In genomic region chr12:57744777-57745484, GRCh38 we compare ENCODE assay signal across 1 cellular context.
TF ChIP-seq lines count a peak whose summit lies in the region.

A gene with protein sequence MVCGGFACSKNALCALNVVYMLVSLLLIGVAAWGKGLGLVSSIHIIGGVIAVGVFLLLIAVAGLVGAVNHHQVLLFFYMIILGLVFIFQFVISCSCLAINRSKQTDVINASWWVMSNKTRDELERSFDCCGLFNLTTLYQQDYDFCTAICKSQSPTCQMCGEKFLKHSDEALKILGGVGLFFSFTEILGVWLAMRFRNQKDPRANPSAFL (plus strand): TSS chr12:57745039. CDS start chr12:57745155, 116 bp downstream.

TF ChIP-seq in HepG2, 621 proteins besides CTCF, POLR2A, EP300 and RAD21 (continued from another document and continues in another):
- TF ChIP-seq, protein P1, sequence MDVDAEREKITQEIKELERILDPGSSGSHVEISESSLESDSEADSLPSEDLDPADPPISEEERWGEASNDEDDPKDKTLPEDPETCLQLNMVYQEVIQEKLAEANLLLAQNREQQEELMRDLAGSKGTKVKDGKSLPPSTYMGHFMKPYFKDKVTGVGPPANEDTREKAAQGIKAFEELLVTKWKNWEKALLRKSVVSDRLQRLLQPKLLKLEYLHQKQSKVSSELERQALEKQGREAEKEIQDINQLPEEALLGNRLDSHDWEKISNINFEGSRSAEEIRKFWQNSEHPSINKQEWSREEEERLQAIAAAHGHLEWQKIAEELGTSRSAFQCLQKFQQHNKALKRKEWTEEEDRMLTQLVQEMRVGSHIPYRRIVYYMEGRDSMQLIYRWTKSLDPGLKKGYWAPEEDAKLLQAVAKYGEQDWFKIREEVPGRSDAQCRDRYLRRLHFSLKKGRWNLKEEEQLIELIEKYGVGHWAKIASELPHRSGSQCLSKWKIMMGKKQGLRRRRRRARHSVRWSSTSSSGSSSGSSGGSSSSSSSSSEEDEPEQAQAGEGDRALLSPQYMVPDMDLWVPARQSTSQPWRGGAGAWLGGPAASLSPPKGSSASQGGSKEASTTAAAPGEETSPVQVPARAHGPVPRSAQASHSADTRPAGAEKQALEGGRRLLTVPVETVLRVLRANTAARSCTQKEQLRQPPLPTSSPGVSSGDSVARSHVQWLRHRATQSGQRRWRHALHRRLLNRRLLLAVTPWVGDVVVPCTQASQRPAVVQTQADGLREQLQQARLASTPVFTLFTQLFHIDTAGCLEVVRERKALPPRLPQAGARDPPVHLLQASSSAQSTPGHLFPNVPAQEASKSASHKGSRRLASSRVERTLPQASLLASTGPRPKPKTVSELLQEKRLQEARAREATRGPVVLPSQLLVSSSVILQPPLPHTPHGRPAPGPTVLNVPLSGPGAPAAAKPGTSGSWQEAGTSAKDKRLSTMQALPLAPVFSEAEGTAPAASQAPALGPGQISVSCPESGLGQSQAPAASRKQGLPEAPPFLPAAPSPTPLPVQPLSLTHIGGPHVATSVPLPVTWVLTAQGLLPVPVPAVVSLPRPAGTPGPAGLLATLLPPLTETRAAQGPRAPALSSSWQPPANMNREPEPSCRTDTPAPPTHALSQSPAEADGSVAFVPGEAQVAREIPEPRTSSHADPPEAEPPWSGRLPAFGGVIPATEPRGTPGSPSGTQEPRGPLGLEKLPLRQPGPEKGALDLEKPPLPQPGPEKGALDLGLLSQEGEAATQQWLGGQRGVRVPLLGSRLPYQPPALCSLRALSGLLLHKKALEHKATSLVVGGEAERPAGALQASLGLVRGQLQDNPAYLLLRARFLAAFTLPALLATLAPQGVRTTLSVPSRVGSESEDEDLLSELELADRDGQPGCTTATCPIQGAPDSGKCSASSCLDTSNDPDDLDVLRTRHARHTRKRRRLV (CRISPR knock-in tag; IDR thresholded peaks at IDR 0.05), result no peak
- TF ChIP-seq CHD2 (IDR thresholded peaks at IDR 0.05; ENCODE audit: low read depth, low read length), result no peak
- TF ChIP-seq ZNF766 (CRISPR knock-in tag; IDR thresholded peaks at IDR 0.05; ENCODE audit: borderline replicate concordance), result no peak
- no peak for TF ChIP-seq ZNF138 (CRISPR knock-in tag; IDR thresholded peaks at IDR 0.05; ENCODE audit: low read depth)
- TF ChIP-seq MXD4 (CRISPR knock-in tag; IDR thresholded peaks at IDR 0.05), result no peak
- no peak; the same call in 1 of the 2 replicates for TF ChIP-seq ERF (CRISPR knock-in tag; IDR thresholded peaks at IDR 0.05)
- no peak for TF ChIP-seq KDM3A (CRISPR knock-in tag; IDR thresholded peaks at IDR 0.05; ENCODE audit: low read depth)
- TF ChIP-seq, protein P2, sequence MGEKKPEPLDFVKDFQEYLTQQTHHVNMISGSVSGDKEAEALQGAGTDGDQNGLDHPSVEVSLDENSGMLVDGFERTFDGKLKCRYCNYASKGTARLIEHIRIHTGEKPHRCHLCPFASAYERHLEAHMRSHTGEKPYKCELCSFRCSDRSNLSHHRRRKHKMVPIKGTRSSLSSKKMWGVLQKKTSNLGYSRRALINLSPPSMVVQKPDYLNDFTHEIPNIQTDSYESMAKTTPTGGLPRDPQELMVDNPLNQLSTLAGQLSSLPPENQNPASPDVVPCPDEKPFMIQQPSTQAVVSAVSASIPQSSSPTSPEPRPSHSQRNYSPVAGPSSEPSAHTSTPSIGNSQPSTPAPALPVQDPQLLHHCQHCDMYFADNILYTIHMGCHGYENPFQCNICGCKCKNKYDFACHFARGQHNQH (CRISPR knock-in tag; IDR thresholded peaks at IDR 0.05), result peak; percentile 62
- TF ChIP-seq RNF2 (conservative IDR thresholded peaks at IDR 0.05; ENCODE audit: low read depth), result 0 out of 2 replicates have a peak, but pooled peaks have one; percentile 19
- TF ChIP-seq MAX (IDR thresholded peaks at IDR 0.05), result peak; percentile 73
- peak; percentile 8 for TF ChIP-seq RBM22 (optimal IDR thresholded peaks at IDR 0.05; ENCODE audit: low read length)
- no peak for TF ChIP-seq RFX3 (CRISPR knock-in tag; IDR thresholded peaks at IDR 0.05)
- no peak for TF ChIP-seq MYNN (CRISPR knock-in tag; IDR thresholded peaks at IDR 0.05; ENCODE audit: low read depth)
- TF ChIP-seq PHB2 (IDR thresholded peaks at IDR 0.05; ENCODE audit: partially characterized antibody), result no peak
- TF ChIP-seq ZHX1 (CRISPR knock-in tag; IDR thresholded peaks at IDR 0.05; ENCODE audit: low read depth), result no peak
- TF ChIP-seq ZNF768 (CRISPR knock-in tag; IDR thresholded peaks at IDR 0.05), result 0 out of 2 replicates have a peak, but pooled peaks have one; percentile 15
- TF ChIP-seq ZSCAN25 (CRISPR knock-in tag; IDR thresholded peaks at IDR 0.05), result no peak
- TF ChIP-seq, protein P3, sequence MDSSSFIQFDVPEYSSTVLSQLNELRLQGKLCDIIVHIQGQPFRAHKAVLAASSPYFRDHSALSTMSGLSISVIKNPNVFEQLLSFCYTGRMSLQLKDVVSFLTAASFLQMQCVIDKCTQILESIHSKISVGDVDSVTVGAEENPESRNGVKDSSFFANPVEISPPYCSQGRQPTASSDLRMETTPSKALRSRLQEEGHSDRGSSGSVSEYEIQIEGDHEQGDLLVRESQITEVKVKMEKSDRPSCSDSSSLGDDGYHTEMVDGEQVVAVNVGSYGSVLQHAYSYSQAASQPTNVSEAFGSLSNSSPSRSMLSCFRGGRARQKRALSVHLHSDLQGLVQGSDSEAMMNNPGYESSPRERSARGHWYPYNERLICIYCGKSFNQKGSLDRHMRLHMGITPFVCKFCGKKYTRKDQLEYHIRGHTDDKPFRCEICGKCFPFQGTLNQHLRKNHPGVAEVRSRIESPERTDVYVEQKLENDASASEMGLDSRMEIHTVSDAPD (CRISPR knock-in tag; IDR thresholded peaks at IDR 0.05), result no peak
- TF ChIP-seq ZNF761 (CRISPR knock-in tag; conservative IDR thresholded peaks at IDR 0.05), result 0 out of 2 replicates have a peak, but pooled peaks have one; percentile 10
- TF ChIP-seq CREM (IDR thresholded peaks at IDR 0.05), result peak; percentile 96
- no peak; the same call in 1 of the 2 replicates for TF ChIP-seq CREM (CRISPR knock-in tag; IDR thresholded peaks at IDR 0.05)
- TF ChIP-seq ZNF282 (IDR thresholded peaks at IDR 0.05; ENCODE audit: partially characterized antibody), result no peak
- TF ChIP-seq TCF7 (IDR thresholded peaks at IDR 0.05; ENCODE audit: low read depth), result no peak
- peak; percentile 68; the same call in 1 of the 2 replicates for TF ChIP-seq PHF8 (CRISPR knock-in tag; IDR thresholded peaks at IDR 0.05)
- TF ChIP-seq, protein P4, sequence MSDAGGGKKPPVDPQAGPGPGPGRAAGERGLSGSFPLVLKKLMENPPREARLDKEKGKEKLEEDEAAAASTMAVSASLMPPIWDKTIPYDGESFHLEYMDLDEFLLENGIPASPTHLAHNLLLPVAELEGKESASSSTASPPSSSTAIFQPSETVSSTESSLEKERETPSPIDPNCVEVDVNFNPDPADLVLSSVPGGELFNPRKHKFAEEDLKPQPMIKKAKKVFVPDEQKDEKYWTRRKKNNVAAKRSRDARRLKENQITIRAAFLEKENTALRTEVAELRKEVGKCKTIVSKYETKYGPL (CRISPR knock-in tag; IDR thresholded peaks at IDR 0.05), result peak; percentile 31; the same call in 1 of the 2 replicates
- no peak for TF ChIP-seq SKI (IDR thresholded peaks at IDR 0.05; ENCODE audit: partially characterized antibody)
- peak; percentile 11; the same call in 1 of the 2 replicates for TF ChIP-seq KLF9 (CRISPR knock-in tag; IDR thresholded peaks at IDR 0.05; ENCODE audit: low read depth)
- no peak for TF ChIP-seq MED8 (CRISPR knock-in tag; IDR thresholded peaks at IDR 0.05; ENCODE audit: insufficient replicate concordance)
- TF ChIP-seq NRL (CRISPR knock-in tag; IDR thresholded peaks at IDR 0.05; ENCODE audit: borderline replicate concordance), result 0 out of 2 replicates have a peak, but pooled peaks have one; percentile 16
- no peak for TF ChIP-seq HNF4A (CRISPR knock-in tag; IDR thresholded peaks at IDR 0.05)
- TF ChIP-seq HHEX (CRISPR knock-in tag; IDR thresholded peaks at IDR 0.05), result no peak
- peak; percentile 79; the same call in 1 of the 2 replicates for TF ChIP-seq CEBPB (IDR thresholded peaks at IDR 0.05; ENCODE audit: borderline replicate concordance, low read depth, low read length)
- TF ChIP-seq DR1 (CRISPR knock-in tag; IDR thresholded peaks at IDR 0.05), result peak; percentile 71; the same call in 1 of the 2 replicates
- TF ChIP-seq EEA1 (CRISPR knock-in tag; IDR thresholded peaks at IDR 0.05; ENCODE audit: borderline replicate concordance), result no peak; the same call in 1 of the 2 replicates
- TF ChIP-seq ZSCAN31 (CRISPR knock-in tag; IDR thresholded peaks at IDR 0.05; ENCODE audit: low read depth), result 0 out of 2 replicates have a peak, but pooled peaks have one; percentile 9
- TF ChIP-seq ZNF501 (CRISPR knock-in tag; IDR thresholded peaks at IDR 0.05), result no peak; the same call in 1 of the 2 replicates
- no peak for TF ChIP-seq TFDP2 (CRISPR knock-in tag; IDR thresholded peaks at IDR 0.05)
- TF ChIP-seq ZNF619 (CRISPR knock-in tag; IDR thresholded peaks at IDR 0.05), result no peak
- no peak for TF ChIP-seq ZNF205 (CRISPR knock-in tag; IDR thresholded peaks at IDR 0.05)
- no peak for TF ChIP-seq EHMT2 (IDR thresholded peaks at IDR 0.05; ENCODE audit: borderline replicate concordance, low read depth, low read length)
- no peak for TF ChIP-seq ZNF335 (CRISPR knock-in tag; IDR thresholded peaks at IDR 0.05)
- 0 out of 2 replicates have a peak, but pooled peaks have one; percentile 26 for TF ChIP-seq THAP9 (CRISPR knock-in tag; IDR thresholded peaks at IDR 0.05; ENCODE audit: borderline replicate concordance)
- TF ChIP-seq CENPT (CRISPR knock-in tag; IDR thresholded peaks at IDR 0.05; ENCODE audit: low read depth), result no peak
- TF ChIP-seq, protein P5, sequence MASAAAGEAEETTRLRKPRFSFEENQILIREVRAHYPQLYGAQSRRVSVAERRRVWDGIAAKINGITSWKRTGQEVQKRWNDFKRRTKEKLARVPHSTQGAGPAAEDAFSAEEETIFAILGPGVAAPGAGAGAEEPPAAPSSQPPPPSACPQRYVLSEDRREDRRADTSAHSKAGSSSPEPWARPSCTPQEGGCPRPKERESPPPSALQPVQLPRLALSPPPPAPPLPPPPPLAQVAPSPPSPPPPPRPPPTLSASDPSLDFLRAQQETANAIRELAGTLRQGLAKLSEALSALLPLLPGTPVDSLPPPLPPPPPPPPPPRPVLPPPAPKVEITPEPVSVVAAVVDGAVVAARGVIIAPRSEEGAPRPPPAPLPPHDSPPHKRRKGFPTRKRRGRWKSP (CRISPR knock-in tag; IDR thresholded peaks at IDR 0.05), result peak; percentile 36; the same call in 1 of the 2 replicates
- peak; percentile 66 for TF ChIP-seq TAF1 (CRISPR knock-in tag; IDR thresholded peaks at IDR 0.05)
- no peak for TF ChIP-seq ZNF691 (CRISPR knock-in tag; IDR thresholded peaks at IDR 0.05; ENCODE audit: borderline replicate concordance, low read depth)
- TF ChIP-seq BRCA1 (CRISPR knock-in tag; IDR thresholded peaks at IDR 0.05), result no peak
- no peak for TF ChIP-seq ZNF510 (CRISPR knock-in tag; IDR thresholded peaks at IDR 0.05; ENCODE audit: low read depth)
- 0 out of 2 replicates have a peak, but pooled peaks have one; percentile 14 for TF ChIP-seq MAZ (IDR thresholded peaks at IDR 0.05; ENCODE audit: borderline replicate concordance, low read depth, low read length)
- TF ChIP-seq MAZ (CRISPR knock-in tag; IDR thresholded peaks at IDR 0.05; ENCODE audit: low read depth), result no peak
